In genomic region chr11:18459634-18460033, GRCh38 we compare ENCODE assay signal across 9 cellular contexts. TPM values are rescaled to one million over a fixed set of nuclear protein-coding genes. Genes with fewer than 3 reads are reported as not detected.
"Had no signal": no experiment of that assay in that cellular context is flagged by ENCODE, and none has a peak within 500 bp of the region (broad histone marks: within the 10 kb centered on the region; RNA-seq: fewer than 3 reads in every experiment).

No MANE protein-coding gene starts in this region.

- DNase-seq: H9, HCEC 1CT, KBM-7 had no signal

- FAIRE-seq: H1, H54, HTR-8/SVneo had no signal

- H2AFZ ChIP-seq: GM23338 had no signal

- ATAC-seq: GM23338 had no signal

- H3K9ac ChIP-seq: KMS-11 had no signal

- H3K4me2 ChIP-seq: GM23338, KMS-11 had no signal

- H3K4me3 ChIP-seq: GM23338 had no signal

- H3K27ac ChIP-seq: KMS-11 had no signal

RNA-seq across cellular contexts. Expression of gene LDHAL6A, which starts 4.0 kb away (rescaled TPM):
- total RNA-seq: H1, H9, HT-29 had no signal
- polyA plus RNA-seq: H1 had no signal

RNA-seq across cellular contexts. Expression of gene LDHC, which starts 47.5 kb away (rescaled TPM):
- total RNA-seq: HT-29 had no signal
- polyA plus RNA-seq: GM23338 had no signal
